Comparison of ENCODE assay signal across 2 cellular contexts in the genomic region with DNA sequence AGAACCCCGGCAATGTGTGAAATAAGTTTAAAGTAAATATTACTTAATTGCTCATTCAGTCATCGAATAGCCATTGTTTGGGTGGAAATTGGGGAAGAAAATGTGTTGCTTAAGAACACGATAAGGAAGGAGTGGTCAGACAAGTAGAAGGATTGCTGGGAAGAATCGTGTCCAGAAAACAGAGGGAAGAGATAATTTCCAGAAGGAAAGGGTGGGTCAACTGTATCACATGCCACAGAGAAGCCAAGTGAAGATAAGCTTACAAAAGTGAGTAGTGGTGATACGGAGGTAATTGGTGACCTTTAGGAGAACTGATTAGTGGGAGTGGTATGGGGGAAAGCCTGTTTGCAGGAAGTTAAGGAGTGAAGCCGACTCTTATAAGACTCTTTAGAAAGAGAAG.
TF ChIP-seq lines count a peak whose summit lies in the region.

No MANE protein-coding gene starts in this region.

TF ChIP-seq in IMR-90, 13 proteins besides CTCF, POLR2A, EP300 and RAD21 (continued from another document):
- TF ChIP-seq SMC3 (IDR thresholded peaks at IDR 0.05; ENCODE audit: low read depth, low read length) = no peak
- no peak for TF ChIP-seq RCOR1 (IDR thresholded peaks at IDR 0.05; ENCODE audit: insufficient replicate concordance, low read length)

TF ChIP-seq in endothelial cell of umbilical vein, 7 proteins besides CTCF, POLR2A, EP300 and RAD21:
- TF ChIP-seq, protein P1, sequence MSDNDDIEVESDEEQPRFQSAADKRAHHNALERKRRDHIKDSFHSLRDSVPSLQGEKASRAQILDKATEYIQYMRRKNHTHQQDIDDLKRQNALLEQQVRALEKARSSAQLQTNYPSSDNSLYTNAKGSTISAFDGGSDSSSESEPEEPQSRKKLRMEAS (IDR thresholded peaks at IDR 0.05; ENCODE audit: insufficient read depth, insufficient read length) = no peak
- TF ChIP-seq EZH2 (IDR thresholded peaks at IDR 0.05; ENCODE audit: borderline replicate concordance, low read depth, low read length, severe bottlenecking) (no peak), MYC (IDR thresholded peaks at IDR 0.05; ENCODE audit: low read depth, low read length) (no peak), FOS (IDR thresholded peaks at IDR 0.05; ENCODE audit: borderline replicate concordance, insufficient read depth, low read length) (no peak), GATA2 (IDR thresholded peaks at IDR 0.05; ENCODE audit: insufficient read depth, insufficient read length, low read depth, low read length) (no peak), POLR2AphosphoS5 (IDR thresholded peaks at IDR 0.05; ENCODE audit: insufficient read depth, low read depth, low read length) (no peak), JUN (IDR thresholded peaks at IDR 0.05; ENCODE audit: borderline replicate concordance, insufficient read depth, insufficient read length, low read depth) (no peak)
